25 cellular contexts compared by ENCODE assay signal in the genomic region with DNA sequence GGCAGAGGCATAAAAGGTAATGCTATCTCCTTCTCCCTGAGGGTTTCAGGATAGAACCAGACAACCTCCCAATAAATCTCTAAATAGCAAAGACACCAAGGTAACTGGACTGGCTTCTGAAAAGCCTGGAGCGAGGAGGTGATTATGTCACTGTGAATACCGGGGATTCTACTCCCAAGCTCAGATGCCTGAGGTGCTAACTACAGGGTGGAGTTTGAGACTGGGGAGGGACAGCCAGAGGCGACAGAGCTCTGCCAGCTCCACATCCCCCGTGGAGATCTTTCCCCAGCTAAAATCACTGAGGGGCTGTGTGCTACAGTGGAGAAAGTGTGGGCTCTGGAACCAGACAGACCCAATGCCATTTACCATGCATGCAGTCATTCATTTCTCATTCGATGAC.
"Had no signal": no experiment of that assay in that cellular context is flagged by ENCODE, and none has a peak within 500 bp of the region (broad histone marks: within the 10 kb centered on the region; RNA-seq: fewer than 3 reads in every experiment).

No MANE protein-coding gene starts in this region.

- H3K9me3 ChIP-seq: SJSA1 had no signal

- H3K4me1 ChIP-seq: SJSA1 had no signal

- H3K27ac ChIP-seq: SJSA1 had no signal

- DNase-seq: activated B cell treated with CpG ODN at 0.5 μM for 24 hours; activated CD4-positive, alpha-beta memory T cell treated with anti-CD3 and anti-CD28 coated beads for 36 hours; activated CD4-positive, alpha-beta T cell treated with anti-CD3 and anti-CD28 coated beads for 1 hour; activated CD4-positive, alpha-beta T cell treated with anti-CD3 and anti-CD28 coated beads, Interleukin-2, amount 10 ng/mL, durations not matched to agents 7 days and 5 days; activated gamma-delta T cell; activated naive CD4-positive, alpha-beta T cell treated with anti-CD3 and anti-CD28 coated beads for 36 hours; activated T-cell treated with anti-CD3 and anti-CD28 coated beads for 4 hours; activated T-cell treated with anti-CD3 and anti-CD28 coated beads, Interleukin-2, amount 50 U/mL, for 48 hours; amygdala; Karpas-422; MM.1S; NCI-H1105; NCI-H1436 treated with DMSO at 0.1 percent for 48 hours; NCI-H187; NCI-H2081; NCI-H510A treated with DMSO at 0.1 percent for 48 hours; NCI-H69; NK-92 treated with Interleukin-12 subunit alpha and Interleukin-12 subunit beta, amount 100 ng/mL, for 24 hours; PC-3; SHP77 had no signal

- H3K4me1 Mint-ChIP-seq: activated CD4-positive, alpha-beta T cell treated with anti-CD3 and anti-CD28 coated beads, Interleukin-2, amount 10 ng/mL, durations not matched to agents 7 days and 5 days; activated T-helper 17 cell treated with anti-CD3 and anti-CD28 coated beads, Interleukin-2, amount 50 U/mL, for 72 hours had no signal

- H3K27ac Mint-ChIP-seq: activated B cell treated with CpG ODN at 0.5 μM for 24 hours; activated CD4-positive, alpha-beta memory T cell treated with anti-CD3 and anti-CD28 coated beads for 36 hours; activated CD4-positive, alpha-beta T cell treated with anti-CD3 and anti-CD28 coated beads, Interleukin-2, amount 10 ng/mL, durations not matched to agents 7 days and 5 days; activated naive CD4-positive, alpha-beta T cell treated with anti-CD3 and anti-CD28 coated beads for 36 hours; activated naive CD8-positive, alpha-beta T cell; activated T-helper 17 cell treated with anti-CD3 and anti-CD28 coated beads, Interleukin-2, amount 50 U/mL, for 72 hours; T-helper 1 cell treated with Interleukin-12 subunit alpha and Interleukin-12 subunit beta and Interleukin-4 antibody, amounts not matched to agents 30 μg/mL and 1 μg/mL, for 36 hours had no signal

- H3K4me3 Mint-ChIP-seq: activated B cell treated with CpG ODN at 0.5 μM for 24 hours; activated CD4-positive, alpha-beta memory T cell treated with anti-CD3 and anti-CD28 coated beads for 36 hours; activated CD4-positive, alpha-beta T cell treated with anti-CD3 and anti-CD28 coated beads, Interleukin-2, amount 10 ng/mL, durations not matched to agents 7 days and 5 days; activated naive CD4-positive, alpha-beta T cell treated with anti-CD3 and anti-CD28 coated beads for 36 hours; activated naive CD8-positive, alpha-beta T cell; activated T-helper 17 cell treated with anti-CD3 and anti-CD28 coated beads, Interleukin-2, amount 50 U/mL, for 72 hours; brain; T-helper 1 cell treated with Interleukin-12 subunit alpha and Interleukin-12 subunit beta and Interleukin-4 antibody, amounts not matched to agents 30 μg/mL and 1 μg/mL, for 36 hours had no signal

- ATAC-seq: activated T-helper 17 cell treated with anti-CD3 and anti-CD28 coated beads, Interleukin-2, amount 50 U/mL, for 72 hours; PC-3 had no signal

- H3K9me3 Mint-ChIP-seq: activated B cell treated with CpG ODN at 0.5 μM for 24 hours; activated CD4-positive, alpha-beta memory T cell treated with anti-CD3 and anti-CD28 coated beads for 36 hours; activated CD4-positive, alpha-beta T cell treated with anti-CD3 and anti-CD28 coated beads, Interleukin-2, amount 10 ng/mL, durations not matched to agents 7 days and 5 days; activated naive CD4-positive, alpha-beta T cell treated with anti-CD3 and anti-CD28 coated beads for 36 hours; activated T-helper 17 cell treated with anti-CD3 and anti-CD28 coated beads, Interleukin-2, amount 50 U/mL, for 72 hours; T-helper 1 cell treated with Interleukin-12 subunit alpha and Interleukin-12 subunit beta and Interleukin-4 antibody, amounts not matched to agents 30 μg/mL and 1 μg/mL, for 36 hours had no signal

- H3K36me3 ChIP-seq: SJSA1 had no signal

- H3K4me3 ChIP-seq: SJSA1 had no signal

- H3K36me3 Mint-ChIP-seq: activated CD4-positive, alpha-beta memory T cell treated with anti-CD3 and anti-CD28 coated beads for 36 hours; activated naive CD8-positive, alpha-beta T cell; brain had no signal

- H3K27me3 Mint-ChIP-seq: activated B cell treated with CpG ODN at 0.5 μM for 24 hours; activated T-helper 17 cell treated with anti-CD3 and anti-CD28 coated beads, Interleukin-2, amount 50 U/mL, for 72 hours; brain had no signal
